In genomic region chr2:47697000-47697601, GRCh38 we compare ENCODE assay signal across 13 cellular contexts.
DNase-seq lines count a peak whose midpoint lies in the region; ATAC-seq and TF ChIP-seq lines count a peak whose summit lies in the region.
"Had no signal": no experiment of that assay in that cellular context is flagged by ENCODE, and none has a peak within 500 bp of the region (broad histone marks: within the 10 kb centered on the region; RNA-seq: fewer than 3 reads in every experiment).

No MANE protein-coding gene starts in this region.

- H3K27ac Mint-ChIP-seq in activated naive CD4-positive, alpha-beta T cell treated with anti-CD3 and anti-CD28 coated beads, Interleukin-2, amount 10 ng/mL, durations not matched to agents 7 days and 5 days = no peak overlapping the region
- H3K27ac Mint-ChIP-seq: activated T-helper 1 cell treated with anti-CD3 and anti-CD28 coated beads, Interleukin-12 subunit alpha, Interleukin-12 subunit beta, Interleukin-2, Interleukin-4 antibody, amounts not matched to agents 30 ng/mL and 10 ng/mL and 1 ng/mL, durations not matched to agents 14 hours and 24 hours and 36 hours had no signal

- CTCF ChIA-PET in activated naive CD4-positive, alpha-beta T cell treated with anti-CD3 and anti-CD28 coated beads, Interleukin-2, amount 10 ng/mL, durations not matched to agents 7 days and 5 days (lab: Charles Lee) = no interaction called here

- H3K4me1 Mint-ChIP-seq in activated naive CD4-positive, alpha-beta T cell treated with anti-CD3 and anti-CD28 coated beads, Interleukin-2, amount 10 ng/mL, durations not matched to agents 7 days and 5 days = no peaks in the 10 kb centered on the region

- peaks cover 23% of the 10 kb centered on the region for H3K27me3 Mint-ChIP-seq in activated naive CD4-positive, alpha-beta T cell treated with anti-CD3 and anti-CD28 coated beads, Interleukin-2, amount 10 ng/mL, durations not matched to agents 7 days and 5 days

- H3K9me3 Mint-ChIP-seq in activated naive CD4-positive, alpha-beta T cell treated with anti-CD3 and anti-CD28 coated beads, Interleukin-2, amount 10 ng/mL, durations not matched to agents 7 days and 5 days = no peaks in the 10 kb centered on the region
- H3K9me3 Mint-ChIP-seq: activated T-helper 1 cell treated with anti-CD3 and anti-CD28 coated beads, Interleukin-12 subunit alpha, Interleukin-12 subunit beta, Interleukin-2, Interleukin-4 antibody, amounts not matched to agents 30 ng/mL and 10 ng/mL and 1 ng/mL, durations not matched to agents 14 hours and 24 hours and 36 hours had no signal

- no peak overlapping the region for H3K4me3 Mint-ChIP-seq in activated naive CD4-positive, alpha-beta T cell treated with anti-CD3 and anti-CD28 coated beads, Interleukin-2, amount 10 ng/mL, durations not matched to agents 7 days and 5 days
- H3K4me3 Mint-ChIP-seq: activated T-helper 1 cell treated with anti-CD3 and anti-CD28 coated beads, Interleukin-12 subunit alpha, Interleukin-12 subunit beta, Interleukin-2, Interleukin-4 antibody, amounts not matched to agents 30 ng/mL and 10 ng/mL and 1 ng/mL, durations not matched to agents 14 hours and 24 hours and 36 hours had no signal

- ATAC-seq in GM18499 (IDR thresholded peaks at IDR 0.05; ENCODE audit: insufficient read depth, unreplicated experiment) (peak; percentile 88), GM21390 (IDR thresholded peaks at IDR 0.05; ENCODE audit: unreplicated experiment) (peak; percentile 88), HG03064 (IDR thresholded peaks at IDR 0.05; ENCODE audit: low read depth, unreplicated experiment) (peak; percentile 85)

- no peak for DNase-seq in activated CD4-positive, alpha-beta T cell treated with anti-CD3 and anti-CD28 coated beads for 48 hours
- no peak for DNase-seq in occipital lobe (lab: John Stamatoyannopoulos, UW)
- DNase-seq in erythroblast (lab: John Stamatoyannopoulos, UW) = no peak
- no peak for DNase-seq in activated naive CD4-positive, alpha-beta T cell treated with anti-CD3 and anti-CD28 coated beads, Interleukin-2, amount 10 ng/mL, durations not matched to agents 7 days and 5 days
- DNase-seq: cerebellar nuclear complex, GF-D8, mammary epithelial cell, NCI-H774 had no signal

- TF ChIP-seq POLR2A in Raji (IDR thresholded peaks at IDR 0.05; ENCODE audit: insufficient read depth, low read depth, low read length) (peak; percentile 62; the same call in 1 of the 2 replicates), erythroblast (IDR thresholded peaks at IDR 0.05; ENCODE audit: low read length) (no peak)

- no peaks in the 10 kb centered on the region for H3K36me3 Mint-ChIP-seq in activated naive CD4-positive, alpha-beta T cell treated with anti-CD3 and anti-CD28 coated beads, Interleukin-2, amount 10 ng/mL, durations not matched to agents 7 days and 5 days
